Comparison of ENCODE assay signal across 10 cellular contexts in the genomic region with DNA sequence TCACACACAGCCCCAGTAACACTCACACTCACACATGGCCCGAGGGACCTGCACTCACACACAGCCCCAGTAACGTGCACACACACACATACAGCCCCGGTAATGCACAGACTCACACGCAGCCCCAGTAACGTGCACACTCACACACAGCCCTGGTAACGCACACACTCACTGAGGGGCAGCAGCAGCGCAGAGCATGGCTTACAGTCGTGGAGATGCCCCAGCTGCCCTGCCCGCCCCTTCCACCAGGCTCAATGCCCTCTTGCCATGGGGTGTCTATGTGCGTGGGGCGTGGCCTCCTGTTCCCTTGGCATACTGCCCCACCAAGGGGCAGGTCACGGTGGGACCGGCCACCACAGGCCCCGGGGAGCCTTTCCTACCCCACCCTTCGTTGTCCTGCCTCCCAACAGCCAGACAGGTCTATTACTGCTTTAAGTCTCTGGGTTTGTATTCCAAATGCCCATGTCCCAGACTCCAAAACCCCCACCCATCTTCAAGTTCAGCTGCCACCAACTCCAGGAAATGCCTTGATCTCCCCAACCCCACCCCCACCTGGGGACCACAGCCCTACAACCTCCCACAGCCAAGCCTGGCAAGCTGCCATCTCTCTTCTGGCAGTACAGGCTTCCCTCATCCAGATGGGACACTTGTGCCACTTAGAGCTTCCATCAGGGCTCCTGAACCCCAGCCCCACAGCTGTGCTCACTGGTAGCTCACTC. TPM values are rescaled to one million over a fixed set of nuclear protein-coding genes. Genes with fewer than 3 reads are reported as not detected.
A peak's percentile ranks its signal among the peaks of the same experiment; 100 is the strongest.
DNase-seq lines count a peak whose midpoint lies in the region; ATAC-seq and TF ChIP-seq lines count a peak whose summit lies in the region.
"Had no signal": no experiment of that assay in that cellular context is flagged by ENCODE, and none has a peak within 500 bp of the region (broad histone marks: within the 10 kb centered on the region; RNA-seq: fewer than 3 reads in every experiment).

No MANE protein-coding gene starts in this region.

- H3K4me3 Mint-ChIP-seq in neural progenitor cell = peak overlapping the region; percentile 91

- peak overlapping the region; percentile 55 for H3K27ac Mint-ChIP-seq in neural progenitor cell

- peaks cover 58% of the 10 kb centered on the region for H3K4me1 Mint-ChIP-seq in neural progenitor cell

- peak overlapping the region in 1 of 2 donors; percentile 98 for H3K27ac ChIP-seq in coronary artery
- no peak overlapping the region for H3K27ac ChIP-seq in neural progenitor cell

- peak overlapping the region; percentile 59 for H3K4me3 ChIP-seq in coronary artery
- no peak overlapping the region for H3K4me3 ChIP-seq in neural progenitor cell

- H2AFZ ChIP-seq in neural progenitor cell (replicated peaks) = no peak overlapping the region

- no peaks in the 10 kb centered on the region for H3K9me3 Mint-ChIP-seq in neural progenitor cell

- no peak overlapping the region for H3K4me2 ChIP-seq in neural progenitor cell

- H3F3A ChIP-seq in neural progenitor cell (ENCODE audit: low read depth) = peaks cover 30% of the 10 kb centered on the region

- peaks cover 9% of the 10 kb centered on the region for H4K20me1 ChIP-seq in neural progenitor cell (ENCODE audit: low read depth)

- no peaks in the 10 kb centered on the region for H3K9me3 ChIP-seq in neural progenitor cell (ENCODE audit: low read depth)

- peaks cover 23% of the 10 kb centered on the region for H3K27me3 ChIP-seq in neural progenitor cell

- DNase-seq in DMS79 (lab: John Stamatoyannopoulos, UW) (peak; percentile 30), NCI-H69 (lab: John Stamatoyannopoulos, UW) (peak; percentile 46), coronary artery (ENCODE audit: low spot score) (peak; percentile 74), neural progenitor cell (ENCODE audit: low spot score) (no peak), MV-4-11 (lab: John Stamatoyannopoulos, UW) (no peak)

- H3K9ac ChIP-seq in neural progenitor cell = no peak overlapping the region

- H3K4me1 ChIP-seq in neural progenitor cell = peaks cover 23% of the 10 kb centered on the region

- peaks cover 18% of the 10 kb centered on the region for H3K27me3 Mint-ChIP-seq in neural progenitor cell (ENCODE audit: insufficient read depth, low read depth)

- peaks cover 8% of the 10 kb centered on the region for H3K36me3 Mint-ChIP-seq in neural progenitor cell

- H3K36me3 ChIP-seq in neural progenitor cell = no peaks in the 10 kb centered on the region

- TF ChIP-seq CTCF in coronary artery (IDR thresholded peaks at IDR 0.05) (no peak), neural progenitor cell (IDR thresholded peaks at IDR 0.05) (no peak)

- ATAC-seq in GM21390 (IDR thresholded peaks at IDR 0.05; ENCODE audit: unreplicated experiment) (no peak), HG02840 (IDR thresholded peaks at IDR 0.05; ENCODE audit: low FRiP score, unreplicated experiment) (no peak), GM21447 (IDR thresholded peaks at IDR 0.05; ENCODE audit: unreplicated experiment) (no peak)

- peaks cover 9% of the 10 kb centered on the region for H3K79me2 ChIP-seq in neural progenitor cell (ENCODE audit: low read depth)

RNA-seq across cellular contexts. Expression of a gene that starts 2.6 kb away (rescaled TPM):
- 3.9 and 12.8 TPM in 2 replicates for total RNA-seq in neural progenitor cell (ENCODE audit: low replicate concordance)

RNA-seq across cellular contexts. Expression of a gene that starts 8.7 kb away (rescaled TPM):
- 2.2 and 3.1 TPM in 2 replicates for total RNA-seq in neural progenitor cell (ENCODE audit: low replicate concordance)
- total RNA-seq: NCI-H460, pulmonary artery endothelial cell had no signal

RNA-seq across cellular contexts. Expression of a gene that starts 47.5 kb away (rescaled TPM):
- total RNA-seq in neural progenitor cell (ENCODE audit: low replicate concordance) = 10.5 and 27.4 TPM in 2 replicates

Comparison
In these comparisons a context has a peak if more than half of its experiments do, and no peak if none do; other contexts are left out.
1. DNase-seq: peak in DMS79 (single experiment), NCI-H69 (single experiment) and coronary artery (single experiment); none in neural progenitor cell (single experiment) and MV-4-11 (single experiment).